9 cellular contexts compared by ENCODE assay signal in genomic region chr1:160664573-160665051, GRCh38. TPM values are rescaled to one million over a fixed set of nuclear protein-coding genes. Genes with fewer than 3 reads are reported as not detected.
DNase-seq lines count a peak whose midpoint lies in the region; ATAC-seq and TF ChIP-seq lines count a peak whose summit lies in the region.
"Had no signal": no experiment of that assay in that cellular context is flagged by ENCODE, and none has a peak within 500 bp of the region (broad histone marks: within the 10 kb centered on the region; RNA-seq: fewer than 3 reads in every experiment).

No MANE protein-coding gene starts in this region.

- H3K9me3 Mint-ChIP-seq in activated T-helper 17 cell treated with anti-CD3 and anti-CD28 coated beads, Interleukin-2, amount 50 U/mL, for 72 hours: no peaks in the 10 kb centered on the region
- H3K9me3 Mint-ChIP-seq in Calu3 (ENCODE audit: low read depth, unreplicated experiment): no peaks in the 10 kb centered on the region

- peak overlapping the region; percentile 60 to 90 (median 77); a peak in 20 of 22 replicates for H3K27ac ChIP-seq in BLaER1 treated with 17β-estradiol and CSF1 and Interleukin-3, amounts not matched to agents 10 nM and 100 nM

- CTCF ChIA-PET in Calu3 (lab: Charles Lee): no interaction called here

- peak overlapping the region; percentile 85 for H3K4me3 Mint-ChIP-seq in activated T-helper 17 cell treated with anti-CD3 and anti-CD28 coated beads, Interleukin-2, amount 50 U/mL, for 72 hours
- H3K4me3 Mint-ChIP-seq in Calu3 (ENCODE audit: low read depth, unreplicated experiment): no peak overlapping the region

- H3K4me1 ChIP-seq in BLaER1 treated with 17β-estradiol and CSF1 and Interleukin-3, amounts not matched to agents 10 nM and 100 nM: peaks cover 54 to 65% (median 58%) of the 10 kb centered on the region in 10 experiments

- H3K27ac Mint-ChIP-seq in activated T-helper 17 cell treated with anti-CD3 and anti-CD28 coated beads, Interleukin-2, amount 50 U/mL, for 72 hours: peak overlapping the region; percentile 94
- no peak overlapping the region for H3K27ac Mint-ChIP-seq in Calu3 (ENCODE audit: unreplicated experiment)

- peak overlapping the region; percentile 80 to 94 (median 88) for H3K4me2 ChIP-seq in BLaER1 treated with 17β-estradiol and CSF1 and Interleukin-3, amounts not matched to agents 10 nM and 100 nM

- peaks cover 13 to 44% (median 42%) of the 10 kb centered on the region in 11 experiments; a peak in 21 of 22 replicates for H3K9me3 ChIP-seq in BLaER1 treated with 17β-estradiol and CSF1 and Interleukin-3, amounts not matched to agents 10 nM and 100 nM (replicated peaks in 1 of 11)

- no peaks in the 10 kb centered on the region for H4K20me1 ChIP-seq in BLaER1 treated with 17β-estradiol and CSF1 and Interleukin-3, amounts not matched to agents 10 nM and 100 nM

- DNase-seq in glomerular visceral epithelial cell (ENCODE audit: extremely low spot score): no peak
- no peak for DNase-seq in DMS153 treated with DMSO at 0.1 percent for 48 hours (lab: John Stamatoyannopoulos, UW; ENCODE audit: unreplicated experiment)
- DNase-seq in Calu3: no peak
- no peak for DNase-seq in NCI-H1436 treated with DMSO at 0.1 percent for 48 hours (lab: John Stamatoyannopoulos, UW)
- DNase-seq: DMS79 had no signal

- no peaks in the 10 kb centered on the region for H3K27me3 ChIP-seq in BLaER1 treated with 17β-estradiol and CSF1 and Interleukin-3, amounts not matched to agents 10 nM and 100 nM

- intact Hi-C loops in Calu3 (cut with micrococcal nuclease; ENCODE audit: unreplicated experiment): no loop called here

- peaks cover 4% of the 10 kb centered on the region for H3K36me3 Mint-ChIP-seq in activated T-helper 17 cell treated with anti-CD3 and anti-CD28 coated beads, Interleukin-2, amount 50 U/mL, for 72 hours (ENCODE audit: low read depth)
- H3K36me3 Mint-ChIP-seq in Calu3 (ENCODE audit: insufficient read depth, unreplicated experiment): no peaks in the 10 kb centered on the region

- TF ChIP-seq CTCF in Calu3 (IDR thresholded peaks at IDR 0.05; ENCODE audit: unreplicated experiment): no peak

- H3K9ac ChIP-seq in BLaER1 treated with 17β-estradiol and CSF1 and Interleukin-3, amounts not matched to agents 10 nM and 100 nM: peak overlapping the region in 10 of 11 experiments; percentile 12 to 79 (median 56); a peak in 14 of 22 replicates

- ATAC-seq in GM19023 (IDR thresholded peaks at IDR 0.05; ENCODE audit: unreplicated experiment): peak; percentile 70
- ATAC-seq in HG03039 (IDR thresholded peaks at IDR 0.05; ENCODE audit: unreplicated experiment): peak; percentile 59
- peak; percentile 82 for ATAC-seq in activated T-helper 17 cell treated with anti-CD3 and anti-CD28 coated beads, Interleukin-2, amount 50 U/mL, for 72 hours (replicated peaks)

- no peaks in the 10 kb centered on the region for H3K27me3 Mint-ChIP-seq in activated T-helper 17 cell treated with anti-CD3 and anti-CD28 coated beads, Interleukin-2, amount 50 U/mL, for 72 hours
- peaks cover 67% of the 10 kb centered on the region for H3K27me3 Mint-ChIP-seq in Calu3 (ENCODE audit: unreplicated experiment)

- H3K4me3 ChIP-seq in BLaER1 treated with 17β-estradiol and CSF1 and Interleukin-3, amounts not matched to agents 10 nM and 100 nM: peak overlapping the region in 4 of 10 experiments; percentile 17 to 50 (median 36); a peak in 4 of 20 replicates

- H3K4me1 Mint-ChIP-seq in activated T-helper 17 cell treated with anti-CD3 and anti-CD28 coated beads, Interleukin-2, amount 50 U/mL, for 72 hours: peaks cover 57% of the 10 kb centered on the region
- no peaks in the 10 kb centered on the region for H3K4me1 Mint-ChIP-seq in Calu3 (ENCODE audit: low read depth, unreplicated experiment)

- BruUV-seq in Calu3 (replicated peaks; lab: Mats Ljungman, UMichigan): no TSS peak

- peaks cover 0 to 16% (median 0%) of the 10 kb centered on the region in 11 experiments; a peak in 4 of 22 replicates for H3K36me3 ChIP-seq in BLaER1 treated with 17β-estradiol and CSF1 and Interleukin-3, amounts not matched to agents 10 nM and 100 nM

RNA-seq across cellular contexts. Expression of gene SLAMF1, which starts 17.8 kb away (rescaled TPM):
- total RNA-seq in activated T-helper 17 cell treated with anti-CD3 and anti-CD28 coated beads, Interleukin-2, amount 50 U/mL, for 72 hours: 100 to 1,000 TPM; 121 to 186 TPM
- not detected in 2 replicates for total RNA-seq in Calu3 (2022)

RNA-seq across cellular contexts. Expression of gene CD48, which starts 47.0 kb away (rescaled TPM):
- 100 to 1,000 TPM; 151 to 179 TPM for total RNA-seq in activated T-helper 17 cell treated with anti-CD3 and anti-CD28 coated beads, Interleukin-2, amount 50 U/mL, for 72 hours
- total RNA-seq in Calu3 (2022): not detected in 2 replicates

Comparison
In these comparisons a context has a peak if more than half of its experiments do, and no peak if none do; other contexts are left out.
1. RNA of gene SLAMF1, which starts 17.8 kb away (total RNA-seq): 121 to 186 TPM in activated T-helper 17 cell treated with anti-CD3 and anti-CD28 coated beads, Interleukin-2, amount 50 U/mL, for 72 hours; not detected in Calu3; every median in the first group is over 100 times any median in the second.
2. RNA of gene CD48, which starts 47.0 kb away (total RNA-seq): 151 to 179 TPM in activated T-helper 17 cell treated with anti-CD3 and anti-CD28 coated beads, Interleukin-2, amount 50 U/mL, for 72 hours; not detected in Calu3; every median in the first group is over 100 times any median in the second.
3. Peak in every context shown above with its lines, with median percentiles within 50 percentile points of each other: ATAC-seq.